ENCODE assay signal across 8 cellular contexts in the genomic region with DNA sequence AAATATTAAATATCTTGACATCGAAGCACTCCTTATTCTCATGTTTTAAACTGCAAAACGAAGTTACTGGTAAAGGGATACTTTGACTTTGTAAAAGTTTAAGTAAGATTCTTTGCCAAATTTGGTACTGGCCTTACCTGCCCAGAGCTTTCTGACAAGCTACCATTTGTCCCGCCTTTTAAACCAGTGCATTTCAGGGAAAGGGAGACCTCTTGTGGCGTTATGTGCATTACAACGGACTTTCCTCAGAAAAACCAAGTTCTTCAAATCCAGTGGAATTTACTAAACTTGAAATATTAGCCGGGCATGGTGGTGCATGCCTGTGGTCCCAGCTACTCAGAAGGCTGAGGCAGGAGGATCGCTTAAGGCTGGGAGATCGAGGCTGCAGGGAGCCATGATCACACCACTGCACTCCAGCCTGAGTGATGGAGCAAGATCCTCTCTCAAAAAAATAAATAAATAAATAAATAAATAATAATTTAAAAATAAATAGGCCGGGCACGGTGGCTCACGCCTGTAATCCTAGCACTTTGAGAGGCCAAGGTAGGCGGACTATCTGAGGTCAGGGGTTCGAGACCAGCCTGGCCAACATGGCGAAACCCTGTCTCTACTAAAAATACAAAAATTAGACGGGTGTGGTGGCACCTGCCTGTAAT. TPM values are rescaled to one million over a fixed set of nuclear protein-coding genes. Genes with fewer than 3 reads are reported as not detected.
DNase-seq lines count a peak whose midpoint lies in the region; ATAC-seq and TF ChIP-seq lines count a peak whose summit lies in the region.
"Not testable (repeated sequence)": the region's sequence is repeated elsewhere in the genome, so short reads cannot be mapped to it uniquely, and the experiment has no call there.

No MANE protein-coding gene starts in this region.

- not testable (repeated sequence) for H3K9me2 ChIP-seq in GM23248 (ENCODE audit: insufficient read depth)

- not testable (repeated sequence) for H3K79me2 ChIP-seq in GM23248 (ENCODE audit: insufficient read depth)

- H3K9me3 Mint-ChIP-seq in activated T-cell treated with anti-CD3 and anti-CD28 coated beads, Interleukin-2, amount 50 U/mL, for 4 hours; endothelial cell (ENCODE audit: unreplicated experiment): not testable (repeated sequence)

- ATAC-seq in activated T-cell treated with anti-CD3 and anti-CD28 coated beads, Interleukin-2, amount 50 U/mL, for 4 hours = peak; percentile 43 to 69

- not testable (repeated sequence) for H3K4me3 Mint-ChIP-seq in activated T-cell treated with anti-CD3 and anti-CD28 coated beads, Interleukin-2, amount 50 U/mL, for 4 hours; endothelial cell (ENCODE audit: unreplicated experiment)

- TF ChIP-seq CTCF in endothelial cell (IDR thresholded peaks at IDR 0.05; ENCODE audit: unreplicated experiment) (peak; percentile 81), liver (IDR thresholded peaks at IDR 0.05; ENCODE audit: low read depth, low read length, missing input control) (peak; percentile 78)

- H3K27me3 Mint-ChIP-seq in activated T-cell treated with anti-CD3 and anti-CD28 coated beads, Interleukin-2, amount 50 U/mL, for 4 hours (ENCODE audit: low read depth) = peaks cover 44% of the 10 kb centered on the region
- not testable (repeated sequence) for H3K27me3 Mint-ChIP-seq in endothelial cell (ENCODE audit: unreplicated experiment)

- not testable (repeated sequence) for H2AFZ ChIP-seq in GM23248

- not testable (repeated sequence) for H3K4me3 ChIP-seq in BLaER1 treated with 17β-estradiol and CSF1 and Interleukin-3, amounts not matched to agents 10 nM and 100 nM; GM23248; liver (ENCODE audit: low read depth in 1 of 3, low read length in 3 of 3)

- WGBS in GM23248 (ENCODE audit: low coverage in 1 of 2, low lambda C conversion rate in 2 of 2, missing lambda C conversion rate in 2 of 2), 2 experiments = 23 to 26% methylated on average over 15 of the region's 15 CpGs
- 24% methylated on average over 15 of the region's 15 CpGs for WGBS in liver

- H3K27me3 ChIP-seq in BLaER1 treated with 17β-estradiol and CSF1 and Interleukin-3, amounts not matched to agents 10 nM and 100 nM; GM23248 (replicated peaks; ENCODE audit: insufficient read depth); liver (ENCODE audit: control insufficient read depth in 4 of 4, insufficient read depth in 4 of 4, low read length in 3 of 4): not testable (repeated sequence)

- peaks cover 32 to 75% (median 63%) of the 10 kb centered on the region in 10 experiments for H3K4me1 ChIP-seq in BLaER1 treated with 17β-estradiol and CSF1 and Interleukin-3, amounts not matched to agents 10 nM and 100 nM
- peaks cover 13% of the 10 kb centered on the region for H3K4me1 ChIP-seq in GM23248 (ENCODE audit: insufficient read depth)
- H3K4me1 ChIP-seq in liver (ENCODE audit: control insufficient read depth in 4 of 4, insufficient read depth in 4 of 4, low read length in 3 of 4) = not testable (repeated sequence)

- not testable (repeated sequence) for H3K27ac Mint-ChIP-seq in endothelial cell (ENCODE audit: unreplicated experiment)

- H4K20me1 ChIP-seq in BLaER1 treated with 17β-estradiol and CSF1 and Interleukin-3, amounts not matched to agents 10 nM and 100 nM = peaks cover 0 to 13% (median 0%) of the 10 kb centered on the region in 11 experiments; a peak in 2 of 22 replicates
- not testable (repeated sequence) for H4K20me1 ChIP-seq in GM23248 (ENCODE audit: insufficient read depth)

- H3K4me2 ChIP-seq in BLaER1 treated with 17β-estradiol and CSF1 and Interleukin-3, amounts not matched to agents 10 nM and 100 nM = peak overlapping the region in 4 of 11 experiments; percentile 92 to 97 (median 96); a peak in 8 of 22 replicates
- not testable (repeated sequence) for H3K4me2 ChIP-seq in GM23248 (ENCODE audit: unreplicated experiment)

- peaks cover 21% of the 10 kb centered on the region for H3F3A ChIP-seq in GM23248 (ENCODE audit: insufficient read depth)

- TF ChIP-seq RAD21 in liver (IDR thresholded peaks at IDR 0.05) = peak; percentile 84 to 86

- H3K36me3 ChIP-seq in BLaER1 treated with 17β-estradiol and CSF1 and Interleukin-3, amounts not matched to agents 10 nM and 100 nM; GM23248 (ENCODE audit: low read depth); liver (ENCODE audit: control insufficient read depth in 4 of 4, insufficient read depth in 3 of 4, low read depth in 1 of 4, low read length in 3 of 4): not testable (repeated sequence)

- in situ Hi-C loops in GM23248 (cut with MboI) = loop anchor here (10.0 kb wide), 1 partner anchor 446 kb away; no protein-coding TSS in a partner anchor
- in situ Hi-C loops in SK-MEL-5 (cut with HindIII; ENCODE audit: low pct_unique_long_range_greater_than_20kb, low sequenced_read_pairs) = not testable (repeated sequence)

- peak; percentile 75 for DNase-seq in GM23248
- DNase-seq in NCI-H2029 treated with DMSO at 0.1 percent for 48 hours (lab: John Stamatoyannopoulos, UW) = peak; percentile 38
- peak; percentile 83 for DNase-seq in SK-MEL-5 (ENCODE audit: low read depth, low spot score)
- DNase-seq in activated T-cell treated with anti-CD3 and anti-CD28 coated beads, Interleukin-2, amount 50 U/mL, for 4 hours = peak; percentile 25
- DNase-seq in endothelial cell (ENCODE audit: low spot score) = peak; percentile 67
- peak in 3 of 4 experiments; percentile 8 to 17 (median 15) for DNase-seq in stimulated activated CD4-positive, alpha-beta T cell treated with anti-CD3 and anti-CD28 coated beads, Interleukin-1b, Interleukin-23, amount 100 ng/mL, for 24 hours (ENCODE audit: low read depth in 4 of 4, low spot score in 1 of 4)

- H3K9me3 ChIP-seq in BLaER1 treated with 17β-estradiol and CSF1 and Interleukin-3, amounts not matched to agents 10 nM and 100 nM (replicated peaks in 1 of 11); GM23248 (ENCODE audit: low read depth); liver (ENCODE audit: control insufficient read depth in 4 of 4, low read length in 3 of 4): not testable (repeated sequence)

- peak overlapping the region in 6 of 11 experiments; percentile 87 to 94 (median 92); a peak in 8 of 22 replicates for H3K27ac ChIP-seq in BLaER1 treated with 17β-estradiol and CSF1 and Interleukin-3, amounts not matched to agents 10 nM and 100 nM
- not testable (repeated sequence) for H3K27ac ChIP-seq in GM23248; liver (ENCODE audit: low read depth in 1 of 2, low read length in 2 of 2)

- peak overlapping the region in 1 of 11 experiments; percentile 88; a peak in 1 of 22 replicates for H3K9ac ChIP-seq in BLaER1 treated with 17β-estradiol and CSF1 and Interleukin-3, amounts not matched to agents 10 nM and 100 nM
- not testable (repeated sequence) for H3K9ac ChIP-seq in GM23248; liver (ENCODE audit: low read depth in 1 of 2, low read length in 2 of 2)

- peaks cover 12% of the 10 kb centered on the region for H3K4me1 Mint-ChIP-seq in activated T-cell treated with anti-CD3 and anti-CD28 coated beads, Interleukin-2, amount 50 U/mL, for 4 hours (ENCODE audit: low read depth)
- not testable (repeated sequence) for H3K4me1 Mint-ChIP-seq in endothelial cell (ENCODE audit: unreplicated experiment)

- H3K36me3 Mint-ChIP-seq in activated T-cell treated with anti-CD3 and anti-CD28 coated beads, Interleukin-2, amount 50 U/mL, for 4 hours (ENCODE audit: insufficient read depth); endothelial cell (ENCODE audit: low read depth, unreplicated experiment): not testable (repeated sequence)

RNA-seq across cellular contexts. Expression of a gene that starts 3.3 kb away (rescaled TPM):
- 7.8 and 9.7 TPM in 2 replicates for total RNA-seq in GM23248 (2014; rRNA removed; shearing (Covaris generic))
- polyA plus RNA-seq in GM23248 (2016; fragmentation: Nextera tagmentation; extraction: Ambion mirVana) (1.6 and 1.8 TPM in 2 replicates), liver (under 1 TPM in 1 of 2 donors, not detected in 1; 0.17 TPM)
- 0.08 and 0.13 TPM in 2 replicates for total RNA-seq in SK-MEL-5 (2014; rRNA removed; shearing (Covaris generic))
- 0.08 TPM in 1 of 2 replicates, not detected in the other for polyA plus RNA-seq in SK-MEL-5 (2015; cell fraction: cytosol; rRNA removed)
- not detected in 2 replicates for polyA plus RNA-seq in SK-MEL-5 (2015; cell fraction: nucleus; rRNA removed)
- total RNA-seq in activated T-cell treated with anti-CD3 and anti-CD28 coated beads, Interleukin-2, amount 50 U/mL, for 4 hours = not detected
- total RNA-seq in endothelial cell (ENCODE audit: unreplicated experiment) (0.80 TPM), liver (1 to 10 TPM in 1 of 2 donors, under 1 TPM in 1; 0.09 to 1.3 TPM)

RNA-seq across cellular contexts. Expression of a gene that starts 20.2 kb away (rescaled TPM):
- total RNA-seq in GM23248 (2014; rRNA removed; shearing (Covaris generic)) = 29.5 and 36.2 TPM in 2 replicates
- polyA plus RNA-seq in GM23248 (2016; fragmentation: Nextera tagmentation; extraction: Ambion mirVana) (43.8 and 45.1 TPM in 2 replicates), liver (10 to 100 TPM; 13.6 to 20.2 TPM)
- 49.6 and 50.9 TPM in 2 replicates for total RNA-seq in SK-MEL-5 (2014; rRNA removed; shearing (Covaris generic))
- 22.0 and 23.9 TPM in 2 replicates for polyA plus RNA-seq in SK-MEL-5 (2015; cell fraction: cytosol; rRNA removed)
- 50.6 and 60.6 TPM in 2 replicates for polyA plus RNA-seq in SK-MEL-5 (2015; cell fraction: nucleus; rRNA removed)
- total RNA-seq in activated T-cell treated with anti-CD3 and anti-CD28 coated beads, Interleukin-2, amount 50 U/mL, for 4 hours = 10 to 100 TPM; 17.9 to 19.7 (median 19.2) TPM
- total RNA-seq in endothelial cell (ENCODE audit: unreplicated experiment) (28.2 TPM), liver (10 to 100 TPM; 12.6 to 15.7 TPM)

RNA-seq across cellular contexts. Expression of a gene that starts 56.8 kb away (rescaled TPM):
- total RNA-seq in GM23248 (2014; rRNA removed; shearing (Covaris generic)) = not detected in 2 replicates
- not detected in 2 replicates for polyA plus RNA-seq in GM23248 (2016; fragmentation: Nextera tagmentation; extraction: Ambion mirVana)
- 0.43 TPM in 1 of 2 replicates, not detected in the other for total RNA-seq in SK-MEL-5 (2014; rRNA removed; shearing (Covaris generic))
- polyA plus RNA-seq in SK-MEL-5 (2015; cell fraction: cytosol; rRNA removed) = 0.24 and 0.30 TPM in 2 replicates
- polyA plus RNA-seq in SK-MEL-5 (2015; cell fraction: nucleus; rRNA removed) = 1.5 TPM in 1 of 2 replicates, not detected in the other
- not detected for total RNA-seq in activated T-cell treated with anti-CD3 and anti-CD28 coated beads, Interleukin-2, amount 50 U/mL, for 4 hours
- 1.7 TPM for total RNA-seq in endothelial cell (ENCODE audit: unreplicated experiment)
- total RNA-seq in liver = not detected
- polyA plus RNA-seq in liver = not detected

Comparison
In these comparisons a context has a peak if more than half of its experiments do, and no peak if none do; other contexts are left out.
1. DNase-seq: peak in every context shown above with its lines; median percentile 83 in SK-MEL-5; 75 in GM23248; 67 in endothelial cell; 38 in NCI-H2029 treated with DMSO at 0.1 percent for 48 hours; 25 in activated T-cell treated with anti-CD3 and anti-CD28 coated beads, Interleukin-2, amount 50 U/mL, for 4 hours; 15 in stimulated activated CD4-positive, alpha-beta T cell treated with anti-CD3 and anti-CD28 coated beads, Interleukin-1b, Interleukin-23, amount 100 ng/mL, for 24 hours.